In the genomic region with DNA sequence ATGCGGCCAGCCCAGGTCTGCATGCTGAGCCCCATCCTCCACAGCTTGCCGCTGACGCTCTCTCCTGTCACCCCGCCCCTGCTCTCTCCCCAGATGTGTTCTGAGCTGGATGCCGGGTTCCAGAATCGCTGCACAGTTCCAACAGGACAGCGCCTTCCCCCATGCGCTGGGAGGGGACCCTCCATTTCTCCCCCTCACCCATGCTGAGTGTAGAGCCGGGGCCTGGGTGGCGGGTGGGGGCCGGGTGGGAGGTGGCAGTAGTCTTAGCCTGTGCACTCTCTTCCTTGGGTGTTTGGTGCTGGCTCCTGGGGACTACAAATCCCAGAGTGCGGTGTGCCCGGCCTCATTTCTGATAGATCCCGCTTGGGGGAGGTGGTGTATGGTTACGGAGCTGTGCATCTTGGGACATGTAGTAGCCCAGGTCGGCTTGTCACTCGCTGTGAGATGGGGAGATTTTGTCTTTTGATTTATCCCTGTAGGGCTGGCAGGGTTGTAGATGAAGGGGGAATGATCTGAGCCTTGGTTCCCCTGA, we compare ENCODE assay signal across 2 cellular contexts.
TF ChIP-seq lines count a peak whose summit lies in the region.

No MANE protein-coding gene starts in this region.

TF ChIP-seq in H1, 55 proteins besides CTCF, POLR2A, EP300 and RAD21:
- peak; percentile 34; the same call in 1 of the 2 replicates for TF ChIP-seq CREB1 (IDR thresholded peaks at IDR 0.05)
- TF ChIP-seq SIX5 (IDR thresholded peaks at IDR 0.05; ENCODE audit: low read depth, low read length) = peak; percentile 94
- TF ChIP-seq SP4 (IDR thresholded peaks at IDR 0.05; ENCODE audit: low read length) = no peak
TF ChIP-seq in H1: peak in this region for 2.

TF ChIP-seq in GM12891, 5 proteins besides CTCF, POLR2A, EP300 and RAD21:
- TF ChIP-seq POU2F2 (IDR thresholded peaks at IDR 0.05; ENCODE audit: low read depth, low read length) = no peak
- no peak for TF ChIP-seq POLR2AphosphoS5 (IDR thresholded peaks at IDR 0.05; ENCODE audit: low read depth, low read length)
- no peak for TF ChIP-seq SPI1 (IDR thresholded peaks at IDR 0.05; ENCODE audit: low read depth, low read length)
- no peak for TF ChIP-seq TAF1 (IDR thresholded peaks at IDR 0.05; ENCODE audit: low read depth, low read length)
- TF ChIP-seq PAX5 (IDR thresholded peaks at IDR 0.05; ENCODE audit: insufficient read depth, low read length, severe bottlenecking) = no peak
